ENCODE assay signal across 17 cellular contexts in genomic region chr7:125599387-125599786, GRCh38.
A peak's percentile ranks its signal among the peaks of the same experiment; 100 is the strongest.
DNase-seq lines count a peak whose midpoint lies in the region; ATAC-seq and TF ChIP-seq lines count a peak whose summit lies in the region.
"Had no signal": no experiment of that assay in that cellular context is flagged by ENCODE, and none has a peak within 500 bp of the region (broad histone marks: within the 10 kb centered on the region; RNA-seq: fewer than 3 reads in every experiment).

No MANE protein-coding gene starts in this region.

- H3K4me3 ChIP-seq in RWPE2 (ENCODE audit: severe bottlenecking) = no peak overlapping the region
- H3K4me3 ChIP-seq in epithelial cell of esophagus (ENCODE audit: low read length) = no peak overlapping the region
- no peak overlapping the region for H3K4me3 ChIP-seq in coronary artery
- H3K4me3 ChIP-seq in spleen = no peak overlapping the region
- H3K4me3 ChIP-seq: BLaER1 treated with 17β-estradiol and CSF1 and Interleukin-3, amounts not matched to agents 10 nM and 100 nM had no signal

- H3K36me3 ChIP-seq in RWPE2 (ENCODE audit: low read depth) (no peaks in the 10 kb centered on the region), spleen (no peaks in the 10 kb centered on the region)
- H3K36me3 ChIP-seq: BLaER1 treated with 17β-estradiol and CSF1 and Interleukin-3, amounts not matched to agents 10 nM and 100 nM had no signal

- H3K9me3 ChIP-seq in RWPE2 (ENCODE audit: severe bottlenecking) (no peaks in the 10 kb centered on the region), spleen (peaks cover 0 to 5% (median 0%) of the 10 kb centered on the region in 8 donors)
- H3K9me3 ChIP-seq: BLaER1 treated with 17β-estradiol and CSF1 and Interleukin-3, amounts not matched to agents 10 nM and 100 nM had no signal

- no peaks in the 10 kb centered on the region for H3K4me1 ChIP-seq in RWPE2 (ENCODE audit: insufficient read depth, poor library complexity, severe bottlenecking)
- H3K4me1 ChIP-seq in spleen = no peaks in the 10 kb centered on the region
- H3K4me1 ChIP-seq: BLaER1 treated with 17β-estradiol and CSF1 and Interleukin-3, amounts not matched to agents 10 nM and 100 nM had no signal

- ATAC-seq in RWPE2 (ENCODE audit: low read depth) = peak; percentile 44; the same call in 2 of the 3 replicates
- no peak for ATAC-seq in natural killer cell

- no peak for TF ChIP-seq CTCF in RWPE2 (IDR thresholded peaks at IDR 0.05; ENCODE audit: poor library complexity, severe bottlenecking)
- TF ChIP-seq CTCF in epithelial cell of esophagus (IDR thresholded peaks at IDR 0.05; ENCODE audit: insufficient read depth, low read depth, low read length, missing control alignments) = no peak
- no peak for TF ChIP-seq CTCF in coronary artery (IDR thresholded peaks at IDR 0.05)
- no peak for TF ChIP-seq CTCF in spleen (IDR thresholded peaks at IDR 0.05 in 8 of 11, conservative IDR thresholded peaks at IDR 0.05 in 3 of 11)
- no peak for TF ChIP-seq CTCF in natural killer cell (IDR thresholded peaks at IDR 0.05)

- H3K4me1 Mint-ChIP-seq in natural killer cell = no peaks in the 10 kb centered on the region

- DNase-seq in H4 (ENCODE audit: low spot score) (peak; percentile 4), RWPE2 (ENCODE audit: low spot score) (no peak), epithelial cell of esophagus (ENCODE audit: low read depth) (peak; percentile 43), coronary artery (ENCODE audit: low spot score) (no peak), spleen (no peak), NCI-H510A (lab: John Stamatoyannopoulos, UW) (no peak), natural killer cell (no peak)
- DNase-seq: GOT3, HFFc6, MM.1S, NCI-H1105 treated with DMSO at 0.1 percent for 48 hours, NCI-H2029, NCI-H2171 treated with DMSO at 0.1 percent for 48 hours, NCI-H510A treated with DMSO at 0.1 percent for 48 hours, RPMI8226 had no signal

- no peaks in the 10 kb centered on the region for H3K27me3 Mint-ChIP-seq in natural killer cell (ENCODE audit: low read depth in 2 of 2)

- H3K27ac ChIP-seq in RWPE2 (ENCODE audit: poor library complexity, severe bottlenecking) (no peak overlapping the region), coronary artery (no peak overlapping the region), spleen (no peak overlapping the region)
- H3K27ac ChIP-seq: BLaER1 treated with 17β-estradiol and CSF1 and Interleukin-3, amounts not matched to agents 10 nM and 100 nM; KMS-11 had no signal

- no peaks in the 10 kb centered on the region for H3K36me3 Mint-ChIP-seq in natural killer cell

- intact Hi-C loops in spleen (cut with DNase I; ENCODE audit: low total_unique reads) (no loop called here), natural killer cell (cut with micrococcal nuclease) (no loop called here)

- H3K27ac Mint-ChIP-seq in natural killer cell = no peak overlapping the region
- H3K27ac Mint-ChIP-seq: HFFc6 had no signal

- no peak for TF ChIP-seq POLR2A in spleen (IDR thresholded peaks at IDR 0.05)

- H3K27me3 ChIP-seq in RWPE2 (ENCODE audit: insufficient read depth, poor library complexity, severe bottlenecking) = no peaks in the 10 kb centered on the region
- H3K27me3 ChIP-seq in spleen (replicated peaks in 1 of 7) = no peaks in the 10 kb centered on the region
- H3K27me3 ChIP-seq: BLaER1 treated with 17β-estradiol and CSF1 and Interleukin-3, amounts not matched to agents 10 nM and 100 nM had no signal

- WGBS in spleen, 5 donors = 76 to 85% (median 83%) methylated on average over 3 of the region's 3 CpGs

- H3K9me3 Mint-ChIP-seq in natural killer cell = peaks cover 0 to 4% of the 10 kb centered on the region in 2 donors

- H3K4me3 Mint-ChIP-seq in natural killer cell = no peak overlapping the region
- H3K4me3 Mint-ChIP-seq: HFFc6 had no signal

Comparison
In these comparisons a context has a peak if more than half of its experiments do, and no peak if none do; other contexts are left out.
1. DNase-seq: peak in H4 (single experiment) and epithelial cell of esophagus (single experiment); none in RWPE2 (single experiment), coronary artery (single experiment), spleen (single experiment), NCI-H510A (single experiment) and natural killer cell (single experiment).